ENCODE assay signal across 9 cellular contexts in genomic region chr12:58918475-58918874, GRCh38. TPM values are rescaled to one million over a fixed set of nuclear protein-coding genes. Genes with fewer than 3 reads are reported as not detected.
DNase-seq lines count a peak whose midpoint lies in the region; ATAC-seq, FAIRE-seq and TF ChIP-seq lines count a peak whose summit lies in the region.
"Had no signal": no experiment of that assay in that cellular context is flagged by ENCODE, and none has a peak within 500 bp of the region (broad histone marks: within the 10 kb centered on the region; RNA-seq: fewer than 3 reads in every experiment).

No MANE protein-coding gene starts in this region.

- peak overlapping the region in 3 of 4 donors; percentile 55 to 85 (median 83) for H3K4me3 ChIP-seq in Peyer's patch
- H3K4me3 ChIP-seq in gastroesophageal sphincter: peak overlapping the region; percentile 81 to 83
- peak overlapping the region; percentile 95 for H3K4me3 ChIP-seq in skeletal muscle cell (ENCODE audit: low read depth, low read length)

- no peak for TF ChIP-seq EP300 in gastroesophageal sphincter (IDR thresholded peaks at IDR 0.05)

- H3K4me1 ChIP-seq in Peyer's patch: peaks cover 0 to 16% (median 0%) of the 10 kb centered on the region in 4 donors
- peaks cover 9 to 47% (median 10%) of the 10 kb centered on the region in 3 donors for H3K4me1 ChIP-seq in gastroesophageal sphincter

- TF ChIP-seq POLR2A in H54 (IDR thresholded peaks at IDR 0.05; ENCODE audit: low read depth, low read length) (no peak), Peyer's patch (IDR thresholded peaks at IDR 0.05) (no peak), gastroesophageal sphincter (IDR thresholded peaks at IDR 0.05) (no peak)

- H3K9me3 ChIP-seq in Peyer's patch (no peaks in the 10 kb centered on the region), gastroesophageal sphincter (no peaks in the 10 kb centered on the region)

- no peaks in the 10 kb centered on the region for H3K36me3 ChIP-seq in Peyer's patch
- H3K36me3 ChIP-seq in gastroesophageal sphincter: peaks cover 0 to 5% of the 10 kb centered on the region in 2 donors

- FAIRE-seq in H54 (lab: Jason Lieb, UNC): peak; percentile 68
- FAIRE-seq: GM12891 had no signal

- DNase-seq in H54 (ENCODE audit: insufficient read length, low spot score) (no peak), Peyer's patch (no peak), skeletal muscle cell (ENCODE audit: low read depth) (no peak), HuH-7.5 (ENCODE audit: low spot score) (no peak)
- DNase-seq in stimulated activated CD4-positive, alpha-beta T cell treated with anti-CD3 and anti-CD28 coated beads, Interleukin-15, amount 100 ng/mL, for 24 hours: no peak

- H3K27ac ChIP-seq in Peyer's patch: peak overlapping the region in 3 of 4 donors; percentile 44 to 98 (median 89)
- peak overlapping the region; percentile 93 to 99 (median 97) for H3K27ac ChIP-seq in gastroesophageal sphincter

- TF ChIP-seq CTCF in Peyer's patch (IDR thresholded peaks at IDR 0.05) (no peak), gastroesophageal sphincter (IDR thresholded peaks at IDR 0.05) (no peak)

- 2 to 12% methylated on average over 4 of the region's 4 CpGs for WGBS in gastroesophageal sphincter (ENCODE audit: low coverage in 1 of 2), 2 donors

- H3K27me3 ChIP-seq in Peyer's patch (no peaks in the 10 kb centered on the region), gastroesophageal sphincter (no peaks in the 10 kb centered on the region)

- no peak for ATAC-seq in gastroesophageal sphincter
- no peak for ATAC-seq in HG02852 (IDR thresholded peaks at IDR 0.05; ENCODE audit: unreplicated experiment)
- ATAC-seq in esophagus mucosa: no peak

RNA-seq across cellular contexts. Expression of gene LRIG3, which starts 1.8 kb away (rescaled TPM):
- total RNA-seq in Peyer's patch (100 to 1,000 TPM in 1 of 4 donors, 10 to 100 TPM in 3; 56.9 to 136 (median 69.8) TPM), gastroesophageal sphincter (100 to 1,000 TPM in 2 of 4 donors, 10 to 100 TPM in 2; 52.7 to 170 (median 93.3) TPM), esophagus mucosa (28.2 TPM)
